9 cellular contexts compared by ENCODE assay signal in genomic region chr1:16017461-16018303, GRCh38. TPM values are rescaled to one million over a fixed set of nuclear protein-coding genes. Genes with fewer than 3 reads are reported as not detected.
DNase-seq lines count a peak whose midpoint lies in the region; ATAC-seq, FAIRE-seq and TF ChIP-seq lines count a peak whose summit lies in the region.
"Had no signal": no experiment of that assay in that cellular context is flagged by ENCODE, and none has a peak within 500 bp of the region (broad histone marks: within the 10 kb centered on the region; RNA-seq: fewer than 3 reads in every experiment).

Gene HSPB7, minus strand, starts transcription at chr1:16018043. Its CDS starts 80 bp downstream, at chr1:16017963.

- peak; percentile 84 to 86 for DNase-seq in cerebellar nuclear complex (lab: John Stamatoyannopoulos, UW)
- no peak for DNase-seq in right lobe of liver
- DNase-seq in frontal cortex (ENCODE audit: low spot score in 2 of 2) = no peak
- no peak for DNase-seq in NCI-H2029 (lab: John Stamatoyannopoulos, UW)
- no peak for DNase-seq in NCI-H2107 (lab: John Stamatoyannopoulos, UW)

- H3K27ac ChIP-seq in KMS-11 = no peak within 1 kb of the TSS
- peak within 1 kb of the TSS in 2 of 3 donors; percentile 40 to 47 for H3K27ac ChIP-seq in right lobe of liver
- peak within 1 kb of the TSS; percentile 50 for H3K27ac ChIP-seq in temporal lobe (ENCODE audit: low read depth, low read length)

- no peaks in the 10 kb centered on the region for H3K36me3 ChIP-seq in KMS-11 (ENCODE audit: insufficient read depth)
- no peaks in the 10 kb centered on the region for H3K36me3 ChIP-seq in right lobe of liver

- peak; percentile 13 to 22 (median 21) for ATAC-seq in right lobe of liver
- ATAC-seq in HG02759 (IDR thresholded peaks at IDR 0.05; ENCODE audit: unreplicated experiment) = no peak

- no peak within 1 kb of the TSS for H3K9ac ChIP-seq in KMS-11

- H3K4me1 ChIP-seq in KMS-11 (ENCODE audit: low read depth, poor library complexity, severe bottlenecking) = peaks cover 51% of the 10 kb centered on the region
- peaks cover 0 to 6% (median 0%) of the 10 kb centered on the region in 4 donors for H3K4me1 ChIP-seq in right lobe of liver

- TF ChIP-seq CTCF in KMS-11 (conservative IDR thresholded peaks at IDR 0.05; ENCODE audit: low read depth, low read length) (no peak), right lobe of liver (IDR thresholded peaks at IDR 0.05) (no peak)

- whole genome bisulfite sequencing in right lobe of liver (ENCODE audit: insufficient coverage, low coverage, low lambda C conversion rate, missing lambda C conversion rate) = 46% methylated on average over 6 of the region's 37 CpGs

- H3K4me2 ChIP-seq in KMS-11 = peak within 1 kb of the TSS; percentile 94; the same call in 1 of the 2 replicates

- intact Hi-C loops in right lobe of liver (cut with DNase I) = no loop called here

- H3K27me3 ChIP-seq in KMS-11 (ENCODE audit: insufficient read depth, low read depth) (no peaks in the 10 kb centered on the region; the same call in 1 of the 2 replicates), right lobe of liver (no peaks in the 10 kb centered on the region)

- no peak within 1 kb of the TSS for H2AFZ ChIP-seq in KMS-11 (ENCODE audit: low read depth)

- H3K4me3 ChIP-seq in KMS-11 (IDR thresholded peaks at IDR 0.05; ENCODE audit: insufficient read depth, low read depth, low read length) (no peak within 1 kb of the TSS), right lobe of liver (no peak within 1 kb of the TSS)

- H4K20me1 ChIP-seq in KMS-11 (ENCODE audit: insufficient read depth) = no peaks in the 10 kb centered on the region

- no peak for FAIRE-seq in frontal cortex (lab: Jason Lieb, UNC)
- FAIRE-seq: endothelial cell of umbilical vein had no signal

- H3K9me3 ChIP-seq in right lobe of liver = no peaks in the 10 kb centered on the region

- no peaks in the 10 kb centered on the region for H3K79me2 ChIP-seq in KMS-11 (ENCODE audit: insufficient read depth, low read depth)

- no peak for TF ChIP-seq POLR2A in right lobe of liver (IDR thresholded peaks at IDR 0.05)

RNA-seq across cellular contexts. Expression of gene HSPB7, which starts in this region (rescaled TPM):
- total RNA-seq in right lobe of liver (1 to 10 TPM in 4 of 6 experiments, under 1 TPM in 2; 0.54 to 2.0 (median 1.2) TPM), temporal lobe (not detected), frontal cortex (not detected)
- total RNA-seq: endothelial cell of umbilical vein had no signal

Comparison
In these comparisons a context has a peak if more than half of its experiments do, and no peak if none do; other contexts are left out.
1. DNase-seq: peak in cerebellar nuclear complex (2 of 2); none in right lobe of liver (0 of 3), frontal cortex (0 of 2), NCI-H2029 (single experiment) and NCI-H2107 (single experiment).